ENCODE assay signal across 6 cellular contexts in the genomic region with DNA sequence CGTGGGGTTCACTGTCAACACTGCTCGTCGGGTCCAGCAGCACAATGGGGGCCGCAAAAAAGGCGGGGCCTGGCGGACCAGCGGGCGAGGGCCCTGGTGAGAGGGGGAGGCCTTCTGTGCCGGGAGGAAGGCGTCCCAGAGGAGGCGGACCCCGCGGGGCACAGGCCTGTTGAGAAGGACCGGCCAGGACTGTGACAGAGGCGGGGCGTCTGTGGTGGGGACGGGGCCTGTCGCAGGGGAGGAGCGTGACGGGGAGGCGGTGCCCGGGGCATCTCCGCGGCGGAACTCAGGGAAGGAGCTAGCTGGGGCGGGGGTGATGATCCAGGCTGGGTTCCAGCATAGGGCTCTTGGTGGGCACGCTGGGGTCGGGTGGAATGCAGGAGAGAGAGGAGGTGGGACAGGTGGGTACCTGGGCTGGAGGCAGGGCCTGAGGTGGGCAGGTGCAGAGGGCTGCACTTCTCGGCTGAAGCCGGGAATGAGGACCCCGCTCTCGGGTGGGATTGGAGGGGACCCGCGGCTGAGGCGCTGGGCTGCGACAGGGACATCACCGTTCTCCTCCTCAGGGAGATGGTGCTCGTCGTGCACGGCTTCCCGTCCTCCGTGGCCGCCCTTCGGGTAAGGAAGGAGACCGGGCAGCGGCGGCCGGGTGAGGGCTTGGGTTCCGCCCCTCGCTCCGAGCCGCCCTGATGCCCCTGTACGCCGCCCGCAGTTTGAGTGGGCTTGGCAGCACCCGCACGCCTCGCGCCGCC. TPM values are rescaled to one million over a fixed set of nuclear protein-coding genes. Genes with fewer than 3 reads are reported as not detected.
DNase-seq lines count a peak whose midpoint lies in the region; ATAC-seq and TF ChIP-seq lines count a peak whose summit lies in the region.
"Not testable (repeated sequence)": the region's sequence is repeated elsewhere in the genome, so short reads cannot be mapped to it uniquely, and the experiment has no call there.

No MANE protein-coding gene starts in this region.

- H3K4me2 ChIP-seq in PC-9 = peak overlapping the region; percentile 82

- intact Hi-C loops in PC-9 (cut with micrococcal nuclease; ENCODE audit: unreplicated experiment); dorsolateral prefrontal cortex (cut with DNase I); upper lobe of right lung (cut with DNase I): not testable (repeated sequence)

- not testable (repeated sequence) for DNase-seq in PC-9
- DNase-seq in dorsolateral prefrontal cortex (peak in 3 of 10 donors; percentile 20 to 52 (median 41)), upper lobe of right lung (peak; percentile 72)

- TSS peak; percentile 90 for BruUV-seq in PC-9 (replicated peaks; lab: Mats Ljungman, UMichigan)

- H3K9me2 ChIP-seq in PC-9 (ENCODE audit: insufficient read depth) = not testable (repeated sequence)

- H3K27me3 ChIP-seq in PC-9 (ENCODE audit: insufficient read depth, low read depth); dorsolateral prefrontal cortex; upper lobe of right lung: not testable (repeated sequence)

- ATAC-seq in GM19043 (IDR thresholded peaks at IDR 0.05; ENCODE audit: low read depth, unreplicated experiment) (peak; percentile 50), HG02943 (IDR thresholded peaks at IDR 0.05; ENCODE audit: low read depth, unreplicated experiment) (peak; percentile 64), upper lobe of right lung (peak; percentile 85)

- H3K36me3 ChIP-seq in PC-9 (ENCODE audit: low read depth); mesodermal cell (ENCODE audit: control insufficient read depth, insufficient read depth, low read length); upper lobe of right lung: not testable (repeated sequence)

- not testable (repeated sequence) for H2AFZ ChIP-seq in PC-9

- not testable (repeated sequence) for H3K27ac ChIP-seq in PC-9; mesodermal cell (ENCODE audit: low read depth, low read length, severe bottlenecking); upper lobe of right lung
- H3K27ac ChIP-seq in dorsolateral prefrontal cortex = peak overlapping the region in 3 of 59 donors; percentile 66 to 73 (median 67)

- WGBS in mesodermal cell (ENCODE audit: insufficient coverage in 2 of 2), 2 experiments = 6% methylated on average over 5 of the region's 60 CpGs; no CpG with 5 or more reads in 1 of the 2 experiments

- H3F3A ChIP-seq in PC-9 (ENCODE audit: insufficient read depth, low read depth) = not testable (repeated sequence)

- POLR2A ChIA-PET in PC-9 (lab: Charles Lee; ENCODE audit: unreplicated experiment) = not testable (repeated sequence)

- not testable (repeated sequence) for H4K20me1 ChIP-seq in PC-9 (ENCODE audit: insufficient read depth)

- H3K9me3 ChIP-seq in PC-9 (ENCODE audit: insufficient read depth, low read depth); mesodermal cell (ENCODE audit: control insufficient read depth, low read length); upper lobe of right lung: not testable (repeated sequence)

- not testable (repeated sequence) for H3K79me2 ChIP-seq in PC-9 (ENCODE audit: low read depth)

- not testable (repeated sequence) for TF ChIP-seq CTCF in PC-9 (conservative IDR thresholded peaks at IDR 0.05); dorsolateral prefrontal cortex (IDR thresholded peaks at IDR 0.05 in 54 of 56, conservative IDR thresholded peaks at IDR 0.05 in 2 of 56; ENCODE audit: low read depth in 1 of 56, partially characterized antibody in 56 of 56); upper lobe of right lung (IDR thresholded peaks at IDR 0.05)

- CTCF ChIA-PET in PC-9 (lab: Charles Lee) = not testable (repeated sequence)

- peak overlapping the region; percentile 66 for H3K4me3 ChIP-seq in PC-9
- H3K4me3 ChIP-seq in dorsolateral prefrontal cortex = peak overlapping the region in 52 of 59 donors; percentile 27 to 68 (median 51)
- H3K4me3 ChIP-seq in mesodermal cell (ENCODE audit: extremely low read depth, insufficient read depth, low read length, poor library complexity, severe bottlenecking) = peak overlapping the region; percentile 32
- peak overlapping the region; percentile 50 for H3K4me3 ChIP-seq in upper lobe of right lung

- H3K4me1 ChIP-seq in PC-9 (replicated peaks; ENCODE audit: insufficient read depth); mesodermal cell (ENCODE audit: control insufficient read depth, insufficient read depth, low read length, poor library complexity, severe bottlenecking); upper lobe of right lung: not testable (repeated sequence)

RNA-seq across cellular contexts. Expression of a gene that starts 0.7 kb away (rescaled TPM):
- total RNA-seq in PC-9 (2021) (100 and 252 TPM in 2 replicates), dorsolateral prefrontal cortex (10 to 100 TPM; 13.7 to 63.7 (median 29.9) TPM), upper lobe of right lung (49.4 TPM)
- 7.2 TPM for polyA plus RNA-seq in mesodermal cell (2013, experiment 1 of 2)
- 6.2 TPM for polyA plus RNA-seq in mesodermal cell (2013, experiment 2 of 2)

RNA-seq across cellular contexts. Expression of a gene that starts 0.9 kb away (rescaled TPM):
- total RNA-seq in PC-9 (2021) = 258 and 379 TPM in 2 replicates
- total RNA-seq in dorsolateral prefrontal cortex = 10 to 100 TPM; 29.1 to 89.3 (median 49.3) TPM
- 78.4 TPM for polyA plus RNA-seq in mesodermal cell (2013, experiment 1 of 2)
- polyA plus RNA-seq in mesodermal cell (2013, experiment 2 of 2) = 65.3 TPM
- total RNA-seq in upper lobe of right lung = 59.3 TPM

RNA-seq across cellular contexts. Expression of a gene that starts 4.7 kb away (rescaled TPM):
- 95.2 and 103 TPM in 2 replicates for total RNA-seq in PC-9 (2021)
- total RNA-seq in dorsolateral prefrontal cortex = 10 to 100 TPM in 118 of 120 experiments, 1 to 10 TPM in 2; 8.6 to 49.6 (median 23.0) TPM
- 26.6 TPM for polyA plus RNA-seq in mesodermal cell (2013, experiment 1 of 2)
- 18.2 TPM for polyA plus RNA-seq in mesodermal cell (2013, experiment 2 of 2)
- 10.6 TPM for total RNA-seq in upper lobe of right lung

RNA-seq across cellular contexts. Expression of a gene that starts 10.9 kb away (rescaled TPM):
- 7.9 and 12.2 TPM in 2 replicates for total RNA-seq in PC-9 (2021)
- 100 to 1,000 TPM in 1 of 120 experiments, 10 to 100 TPM in 119; 34.2 to 114 (median 60.7) TPM for total RNA-seq in dorsolateral prefrontal cortex
- polyA plus RNA-seq in mesodermal cell (2013, experiment 1 of 2) = 4.1 TPM
- 3.5 TPM for polyA plus RNA-seq in mesodermal cell (2013, experiment 2 of 2)
- 70.0 TPM for total RNA-seq in upper lobe of right lung

RNA-seq across cellular contexts. Expression of a gene that starts 53.9 kb away (rescaled TPM):
- total RNA-seq in PC-9 (2021) (24.6 and 30.6 TPM in 2 replicates), dorsolateral prefrontal cortex (10 to 100 TPM; 10.4 to 74.1 (median 38.0) TPM), upper lobe of right lung (19.9 TPM)
- 2.1 TPM for polyA plus RNA-seq in mesodermal cell (2013, experiment 1 of 2)
- polyA plus RNA-seq in mesodermal cell (2013, experiment 2 of 2) = 1.9 TPM
